ENCODE assay signal across 11 cellular contexts in genomic region chr1:230140221-230141001, GRCh38.
DNase-seq lines count a peak whose midpoint lies in the region; ATAC-seq, FAIRE-seq and TF ChIP-seq lines count a peak whose summit lies in the region.
"Had no signal": no experiment of that assay in that cellular context is flagged by ENCODE, and none has a peak within 500 bp of the region (broad histone marks: within the 10 kb centered on the region; RNA-seq: fewer than 3 reads in every experiment).

No MANE protein-coding gene starts in this region.

- no peaks in the 10 kb centered on the region; the same call in 1 of the 2 replicates for H4K20me1 ChIP-seq in K562 (replicated peaks; ENCODE audit: control insufficient read depth, insufficient read depth, low read length)

- TF ChIP-seq CTCF in AG04450 (IDR thresholded peaks at IDR 0.05; ENCODE audit: low read depth, low read length) (no peak), K562 (IDR thresholded peaks at IDR 0.05 in 2 of 3, conservative IDR thresholded peaks at IDR 0.05 in 1 of 3; ENCODE audit: insufficient read depth in 2 of 3, low read depth in 1 of 3, low read length in 3 of 3) (no peak), right lobe of liver (IDR thresholded peaks at IDR 0.05) (no peak), suprapubic skin (IDR thresholded peaks at IDR 0.05) (no peak)

- H3K4me1 ChIP-seq in K562 (replicated peaks in 1 of 2; ENCODE audit: control insufficient read depth in 2 of 2, insufficient read depth in 2 of 2, low read length in 2 of 2) (peaks cover 78 to 80% of the 10 kb centered on the region in 2 experiments), right lobe of liver (peaks cover 0 to 55% (median 20%) of the 10 kb centered on the region in 4 donors), suprapubic skin (peaks cover 30% of the 10 kb centered on the region)

- H3K9me3 ChIP-seq in AG04450 (ENCODE audit: control insufficient read depth, insufficient read depth, low read length) (no peaks in the 10 kb centered on the region), KOPT-K1 (ENCODE audit: insufficient read depth, low read length, poor library complexity, severe bottlenecking) (no peaks in the 10 kb centered on the region), K562 (replicated peaks; ENCODE audit: control insufficient read depth, insufficient read depth, low read depth, low read length) (no peaks in the 10 kb centered on the region), right lobe of liver (no peaks in the 10 kb centered on the region), suprapubic skin (no peaks in the 10 kb centered on the region)

- in situ Hi-C loops in K562 (cut with MboI) = no loop called here

- no peak for DNase-seq in AG04450 (ENCODE audit: low read depth, low spot score)
- peak in 1 of 4 experiments; percentile 73 for DNase-seq in K562 (ENCODE audit: extremely low read depth in 1 of 4, low spot score in 3 of 4)
- peak; percentile 52 to 88 (median 84) for DNase-seq in right lobe of liver
- no peak for DNase-seq in suprapubic skin (ENCODE audit: low spot score in 2 of 2)
- DNase-seq in NOMO-1 (lab: John Stamatoyannopoulos, UW; ENCODE audit: unreplicated experiment in 2 of 2) = no peak
- DNase-seq in RPMI8226 = no peak
- DNase-seq: activated CD4-positive, alpha-beta T cell treated with anti-CD3 and anti-CD28 coated beads, Interleukin-2, amount 50 U/mL, for 48 hours had no signal

- H3K27ac ChIP-seq in AG04450 (ENCODE audit: low read depth, low read length) = peak overlapping the region; percentile 96
- peak overlapping the region; percentile 46 for H3K27ac ChIP-seq in KOPT-K1 (ENCODE audit: low read depth, low read length, poor library complexity, severe bottlenecking)
- peak overlapping the region; percentile 6; the same call in 2 of the 3 replicates for H3K27ac ChIP-seq in K562 (ENCODE audit: extremely low read depth, low read depth, low read length)
- peak overlapping the region in 1 of 3 donors; percentile 18 for H3K27ac ChIP-seq in right lobe of liver
- no peak overlapping the region for H3K27ac ChIP-seq in suprapubic skin

- peaks cover 3% of the 10 kb centered on the region for H3K9me1 ChIP-seq in K562 (ENCODE audit: control insufficient read depth, insufficient read depth, low read length)

- CTCF ChIA-PET in AG04450 (lab: Charles Lee) = no interaction called here
- CTCF ChIA-PET in K562 (lab: Yijun Ruan, JAX; ENCODE audit: low intra/inter-chr PET ratio) = interaction anchor here (0.6 kb wide), 1 partner anchor 108 kb away, joined by 3 read pairs; no protein-coding TSS in a partner anchor

- H3K4me2 ChIP-seq in K562 (ENCODE audit: insufficient read depth, low read length) = peak overlapping the region; percentile 67

- peak; percentile 82 for FAIRE-seq in K562 (lab: Jason Lieb, UNC)
- FAIRE-seq: colon, keratinocyte had no signal

- no peak for TF ChIP-seq RAD21 in K562 (CRISPR knock-in tag; conservative IDR thresholded peaks at IDR 0.05 in 1 of 2, IDR thresholded peaks at IDR 0.05 in 1 of 2)

- H3K79me2 ChIP-seq in K562 (ENCODE audit: control insufficient read depth, insufficient read depth, low read length) = peaks cover 96% of the 10 kb centered on the region

- intact Hi-C loops in K562 (cut with micrococcal nuclease) = loop anchor here (5.0 kb wide), 1 partner anchor 47 kb away; no protein-coding TSS in a partner anchor
- intact Hi-C loops in right lobe of liver (cut with DNase I) = no loop called here

- H3K27me3 ChIP-seq in AG04450 (ENCODE audit: control insufficient read depth, insufficient read depth, low read length) (no peaks in the 10 kb centered on the region), K562 (ENCODE audit: control insufficient read depth in 2 of 2, insufficient read depth in 2 of 2, low read length in 2 of 2) (no peaks in the 10 kb centered on the region), right lobe of liver (no peaks in the 10 kb centered on the region), suprapubic skin (no peaks in the 10 kb centered on the region)

- TF ChIP-seq EP300 in K562 (IDR thresholded peaks at IDR 0.05; ENCODE audit: low read length) (0 out of 2 replicates have a peak, but pooled peaks have one; percentile 16), suprapubic skin (IDR thresholded peaks at IDR 0.05) (no peak)

- TF ChIP-seq POLR2A in K562 (conservative IDR thresholded peaks at IDR 0.05) (no peak), right lobe of liver (IDR thresholded peaks at IDR 0.05) (no peak), suprapubic skin (IDR thresholded peaks at IDR 0.05) (no peak)

- POLR2A ChIA-PET in AG04450 (lab: Yijun Ruan, JAX) (interaction anchor here (0.6 to 1.6 kb wide), 3 partner anchors 35 to 74 kb away, joined by 3 to 4 read pairs (median 3); partner anchors contain the start of gene GALNT2), K562 (lab: Yijun Ruan, JAX) (interaction anchor here (0.7 to 2.8 kb wide), 4 partner anchors 12 to 1719 kb away, joined by 3 to 12 read pairs (median 4); no protein-coding TSS in a partner anchor)

- no peak overlapping the region for H2AFZ ChIP-seq in K562 (ENCODE audit: low read depth, low read length)

- WGBS in K562 (ENCODE audit: insufficient coverage, low coverage, missing lambda C conversion rate) = 9% methylated on average over 11 of the region's 11 CpGs
- 33% methylated on average over 4 of the region's 11 CpGs for WGBS in right lobe of liver (ENCODE audit: insufficient coverage, low coverage, low lambda C conversion rate, missing lambda C conversion rate)
- 57% methylated on average over 11 of the region's 11 CpGs for WGBS in suprapubic skin

- H3K36me3 ChIP-seq in KOPT-K1 (ENCODE audit: insufficient read depth, low read length) (peaks cover 51% of the 10 kb centered on the region), K562 (ENCODE audit: control insufficient read depth, insufficient read depth, low read length) (peaks cover 17% of the 10 kb centered on the region; the same call in 2 of the 3 replicates), right lobe of liver (no peaks in the 10 kb centered on the region), suprapubic skin (no peaks in the 10 kb centered on the region)

- peak overlapping the region; percentile 13; the same call in 1 of the 2 replicates for H3K4me3 ChIP-seq in AG04450 (ENCODE audit: low read depth, low read length)
- no peak overlapping the region for H3K4me3 ChIP-seq in K562
- H3K4me3 ChIP-seq in right lobe of liver = no peak overlapping the region
- no peak overlapping the region for H3K4me3 ChIP-seq in suprapubic skin

- ATAC-seq in K562 (peak; percentile 37), right lobe of liver (peak; percentile 74 to 96 (median 94)), GM21447 (IDR thresholded peaks at IDR 0.05; ENCODE audit: unreplicated experiment) (no peak)

- no TSS peak for BruUV-seq in K562 (replicated peaks; lab: Mats Ljungman, UMichigan)

- H3K9ac ChIP-seq in K562 (ENCODE audit: insufficient read depth in 1 of 2, low read depth in 2 of 2, low read length in 2 of 2) = peak overlapping the region; percentile 23 to 87; a peak in 3 of 4 replicates

TF ChIP-seq in K562, 482 proteins besides CTCF, POLR2A, EP300 and RAD21 (continues in another document):
- peak; percentile 31; the same call in 1 of the 2 replicates for TF ChIP-seq CXXC5 (CRISPR knock-in tag; IDR thresholded peaks at IDR 0.05)
- peak; percentile 31; the same call in 1 of the 2 replicates for TF ChIP-seq SPI1 (IDR thresholded peaks at IDR 0.05; ENCODE audit: borderline replicate concordance, low read depth, low read length)
- TF ChIP-seq BHLHE40 (IDR thresholded peaks at IDR 0.05; ENCODE audit: low read length) = peak; percentile 51; the same call in 1 of the 2 replicates
- peak; percentile 59; the same call in 1 of the 2 replicates for TF ChIP-seq JUND (IDR thresholded peaks at IDR 0.05; ENCODE audit: borderline replicate concordance, low read depth, low read length)
- peak; percentile 68; the same call in 2 of the 3 replicates for TF ChIP-seq JUND (tag; IDR thresholded peaks at IDR 0.05; ENCODE audit: borderline replicate concordance, low read depth, low read length)
- peak; percentile 92 for TF ChIP-seq TFAP4 (CRISPR knock-in tag; IDR thresholded peaks at IDR 0.05; ENCODE audit: borderline replicate concordance)
- 0 out of 2 replicates have a peak, but pooled peaks have one; percentile 64 for TF ChIP-seq REST (CRISPR knock-in tag; IDR thresholded peaks at IDR 0.05; ENCODE audit: low read depth)

Comparison
In these comparisons a context has a peak if more than half of its experiments do, and no peak if none do; other contexts are left out.
1. DNase-seq: peak in right lobe of liver (3 of 3); none in AG04450 (single experiment), suprapubic skin (0 of 2), NOMO-1 (0 of 2) and RPMI8226 (single experiment).